ENCODE assay signal across 10 cellular contexts in genomic region chr2:219443016-219443696, GRCh38. TPM values are rescaled to one million over a fixed set of nuclear protein-coding genes. Genes with fewer than 3 reads are reported as not detected.
DNase-seq lines count a peak whose midpoint lies in the region; ATAC-seq, FAIRE-seq and TF ChIP-seq lines count a peak whose summit lies in the region.
"Had no signal": no experiment of that assay in that cellular context is flagged by ENCODE, and none has a peak within 500 bp of the region (broad histone marks: within the 10 kb centered on the region; RNA-seq: fewer than 3 reads in every experiment).

No MANE protein-coding gene starts in this region.

- H2BK12ac ChIP-seq in H1 (ENCODE audit: low read depth, low read length), result peak overlapping the region; percentile 63; the same call in 1 of the 2 replicates

- no peak overlapping the region for H4K91ac ChIP-seq in H1 (replicated peaks; ENCODE audit: insufficient read length, low read length)

- H3K36me3 ChIP-seq in BLaER1 (peaks cover 2% of the 10 kb centered on the region; the same call in 1 of the 2 replicates), Loucy (ENCODE audit: insufficient read depth, low read length) (no peaks in the 10 kb centered on the region), H1 (ENCODE audit: control insufficient read depth in 2 of 4, insufficient read depth in 4 of 4, low read length in 3 of 4) (no peaks in the 10 kb centered on the region), body of pancreas (replicated peaks in 1 of 2; ENCODE audit: insufficient read depth in 1 of 2, low read depth in 2 of 2) (no peaks in the 10 kb centered on the region)
- H3K36me3 ChIP-seq: lower lobe of right lung had no signal

- no peak overlapping the region for H2BK20ac ChIP-seq in H1 (ENCODE audit: low read length)

- H3K9me3 ChIP-seq in BLaER1 (no peaks in the 10 kb centered on the region), Loucy (ENCODE audit: insufficient read depth, low read depth, low read length) (no peaks in the 10 kb centered on the region), H1 (ENCODE audit: insufficient read depth in 2 of 2, low read depth in 1 of 2, low read length in 1 of 2) (no peaks in the 10 kb centered on the region), body of pancreas (no peaks in the 10 kb centered on the region)
- H3K9me3 ChIP-seq: lower lobe of right lung had no signal

- intact Hi-C loops in body of pancreas (cut with DNase I), result no loop called here

- no peak overlapping the region for H3K18ac ChIP-seq in H1 (ENCODE audit: extremely low read depth, low read length)

- no peak for TF ChIP-seq CTCF in Loucy (conservative IDR thresholded peaks at IDR 0.05; ENCODE audit: low read length)
- TF ChIP-seq CTCF in H1 (IDR thresholded peaks at IDR 0.05; ENCODE audit: control extremely low read depth in 1 of 3, insufficient read depth in 1 of 3, low read depth in 1 of 3, low read length in 3 of 3), result no peak
- TF ChIP-seq CTCF in progenitor cell of endocrine pancreas (IDR thresholded peaks at IDR 0.05; ENCODE audit: unreplicated experiment), result no peak
- no peak for TF ChIP-seq CTCF in body of pancreas (IDR thresholded peaks at IDR 0.05)

- H3K56ac ChIP-seq in H1 (replicated peaks; ENCODE audit: insufficient read length, low read depth, low read length), result no peak overlapping the region

- H3K14ac ChIP-seq in H1 (ENCODE audit: insufficient read length), result no peak overlapping the region

- DNase-seq in H1 (ENCODE audit: low read depth in 1 of 2, low spot score in 2 of 2) (no peak), progenitor cell of endocrine pancreas (ENCODE audit: low spot score, unreplicated experiment) (no peak), body of pancreas (no peak)
- DNase-seq in activated CD8-positive, alpha-beta memory T cell treated with anti-CD3 and anti-CD28 coated beads, Interleukin-2, amount 10 ng/mL, durations not matched to agents 7 days and 5 days, result no peak
- DNase-seq: lower lobe of right lung, NCI-H187 treated with DMSO at 0.1 percent for 48 hours had no signal

- peaks cover 16% of the 10 kb centered on the region for H3K27me3 ChIP-seq in BLaER1
- H3K27me3 ChIP-seq in Loucy (ENCODE audit: insufficient read depth, low read length, poor library complexity, severe bottlenecking), result no peaks in the 10 kb centered on the region
- peaks cover 6 to 30% (median 24%) of the 10 kb centered on the region in 4 experiments for H3K27me3 ChIP-seq in H1 (replicated peaks in 1 of 4; ENCODE audit: control insufficient read depth in 3 of 4, extremely low read depth in 1 of 4, insufficient read depth in 3 of 4, low read length in 3 of 4)
- H3K27me3 ChIP-seq in body of pancreas, result peaks cover 0 to 10% of the 10 kb centered on the region in 2 donors

- H2BK5ac ChIP-seq in H1 (ENCODE audit: low read depth, low read length), result no peak overlapping the region

- no peak overlapping the region for H3K4ac ChIP-seq in H1 (replicated peaks; ENCODE audit: insufficient read length, low read depth, low read length)

- H3K27me3 Mint-ChIP-seq in progenitor cell of endocrine pancreas, result peaks cover 55% of the 10 kb centered on the region
- peaks cover 35% of the 10 kb centered on the region for H3K27me3 Mint-ChIP-seq in activated CD8-positive, alpha-beta memory T cell treated with anti-CD3 and anti-CD28 coated beads, Interleukin-2, amount 10 ng/mL, durations not matched to agents 7 days and 5 days

- H3K4me3 ChIP-seq in BLaER1 (no peak overlapping the region), Loucy (ENCODE audit: low read length, poor library complexity, severe bottlenecking) (peak overlapping the region; percentile 68), H1 (ENCODE audit: extremely low read depth in 1 of 4, insufficient read depth in 2 of 4, low read depth in 3 of 4, low read length in 4 of 4) (peak overlapping the region in 1 of 4 experiments; percentile 66; a peak in 2 of 8 replicates), body of pancreas (no peak overlapping the region)

- no peaks in the 10 kb centered on the region for H3K9me2 ChIP-seq in Loucy (replicated peaks; ENCODE audit: low read depth, low read length)

- H3K4me3 Mint-ChIP-seq in progenitor cell of endocrine pancreas (ENCODE audit: low read depth), result peak overlapping the region; percentile 67
- no peak overlapping the region for H3K4me3 Mint-ChIP-seq in activated CD8-positive, alpha-beta memory T cell treated with anti-CD3 and anti-CD28 coated beads, Interleukin-2, amount 10 ng/mL, durations not matched to agents 7 days and 5 days

- peaks cover 12% of the 10 kb centered on the region for H4K20me1 ChIP-seq in BLaER1
- no peaks in the 10 kb centered on the region for H4K20me1 ChIP-seq in Loucy (ENCODE audit: insufficient read depth, low read length, poor library complexity, severe bottlenecking)
- H4K20me1 ChIP-seq in H1 (replicated peaks in 1 of 2; ENCODE audit: control insufficient read depth in 1 of 2, insufficient read depth in 2 of 2, low read length in 2 of 2), result peaks cover 0 to 14% of the 10 kb centered on the region in 2 experiments

- TF ChIP-seq RAD21 in H1 (IDR thresholded peaks at IDR 0.05 in 1 of 2, conservative IDR thresholded peaks at IDR 0.05 in 1 of 2; ENCODE audit: low read depth in 2 of 2, low read length in 2 of 2), result no peak

- TF ChIP-seq EP300 in H1 (IDR thresholded peaks at IDR 0.05; ENCODE audit: borderline replicate concordance in 1 of 2, low read depth in 2 of 2, low read length in 2 of 2), result no peak

- H2BK120ac ChIP-seq in H1 (replicated peaks; ENCODE audit: low read depth, low read length), result no peak overlapping the region

- H3K4me2 ChIP-seq in BLaER1 (peak overlapping the region; percentile 72), Loucy (ENCODE audit: low read depth, low read length, poor library complexity, severe bottlenecking) (peak overlapping the region; percentile 69), H1 (ENCODE audit: insufficient read depth in 1 of 2, low read depth in 2 of 2, low read length in 2 of 2) (peak overlapping the region; percentile 44 to 71)

- no peak for ATAC-seq in body of pancreas
- no peak for ATAC-seq in HG03159 (IDR thresholded peaks at IDR 0.05; ENCODE audit: unreplicated experiment)
- ATAC-seq in GM18511 (IDR thresholded peaks at IDR 0.05; ENCODE audit: unreplicated experiment), result no peak
- no peak for ATAC-seq in activated CD8-positive, alpha-beta memory T cell treated with anti-CD3 and anti-CD28 coated beads, Interleukin-2, amount 10 ng/mL, durations not matched to agents 7 days and 5 days
- ATAC-seq: lower lobe of right lung had no signal

- no peak overlapping the region for H2AFZ ChIP-seq in Loucy (ENCODE audit: low read length)
- no peak overlapping the region for H2AFZ ChIP-seq in H1 (ENCODE audit: low read length)

- H2BK15ac ChIP-seq in H1 (ENCODE audit: low read length), result 0 out of 2 replicates have a peak overlapping the region, but pooled peaks have one; percentile 4

- no peak overlapping the region for H3K27ac Mint-ChIP-seq in progenitor cell of endocrine pancreas
- H3K27ac Mint-ChIP-seq in activated CD8-positive, alpha-beta memory T cell treated with anti-CD3 and anti-CD28 coated beads, Interleukin-2, amount 10 ng/mL, durations not matched to agents 7 days and 5 days, result no peak overlapping the region

- CTCF ChIA-PET in H1 (lab: Charles Lee; ENCODE audit: partially characterized antibody), result interaction anchor here (10.2 to 113.1 kb wide), 3 partner anchors 15 to 46 kb away, joined by 186 to 7248 read pairs (median 7248); partner anchors contain the start of genes ASIC4, CHPF, DES and GMPPA
- CTCF ChIA-PET in activated CD8-positive, alpha-beta memory T cell treated with anti-CD3 and anti-CD28 coated beads, Interleukin-2, amount 10 ng/mL, durations not matched to agents 7 days and 5 days (lab: Charles Lee), result interaction anchor here (0.6 kb wide), 1 partner anchor 28 kb away, joined by 5 read pairs; no protein-coding TSS in a partner anchor

- H4K5ac ChIP-seq in H1 (ENCODE audit: insufficient read length, low read depth, low read length), result no peak overlapping the region

- H3K27ac ChIP-seq in BLaER1 (no peak overlapping the region), H1 (ENCODE audit: low read depth, low read length) (no peak overlapping the region), body of pancreas (no peak overlapping the region)
- H3K27ac ChIP-seq: lower lobe of right lung had no signal

- 79% methylated on average over 11 of the region's 12 CpGs; no CpG with 5 or more reads in 1 of the 2 experiments for WGBS in H1 (ENCODE audit: extremely low coverage in 1 of 2, insufficient coverage in 1 of 2, insufficient read length in 1 of 2, insufficient replicate concordance in 2 of 2, low coverage in 1 of 2, low lambda C conversion rate in 2 of 2, missing lambda C conversion rate in 1 of 2), 2 experiments
- WGBS in body of pancreas, 2 donors, result 88 to 91% methylated on average over 11 to 12 of the region's 12 CpGs

- H3F3A ChIP-seq in Loucy (ENCODE audit: low read depth), result no peaks in the 10 kb centered on the region

- peaks cover 7% of the 10 kb centered on the region; the same call in 1 of the 2 replicates for H3K23me2 ChIP-seq in H1 (ENCODE audit: low read depth, low read length)

- H3K79me2 ChIP-seq in Loucy (ENCODE audit: insufficient read depth, low read length), result no peaks in the 10 kb centered on the region
- no peaks in the 10 kb centered on the region for H3K79me2 ChIP-seq in H1 (ENCODE audit: control insufficient read depth in 1 of 2, insufficient read depth in 2 of 2, low read length in 2 of 2)

- H3K79me1 ChIP-seq in H1 (ENCODE audit: low read depth, low read length), result no peaks in the 10 kb centered on the region

- no peak overlapping the region for H3K23ac ChIP-seq in H1 (ENCODE audit: insufficient read length)

- H4K8ac ChIP-seq in H1 (ENCODE audit: extremely low read depth, insufficient read depth, low read length), result no peak overlapping the region

- H3K9ac ChIP-seq in BLaER1, result no peak overlapping the region
- H3K9ac ChIP-seq in Loucy (ENCODE audit: low read depth, low read length, poor library complexity, severe bottlenecking), result peak overlapping the region; percentile 55
- H3K9ac ChIP-seq in H1 (replicated peaks in 1 of 4; ENCODE audit: extremely low read depth in 1 of 4, low read depth in 3 of 4, low read length in 3 of 4), result no peak overlapping the region

- H3K4me1 Mint-ChIP-seq in progenitor cell of endocrine pancreas (ENCODE audit: low read depth), result peaks cover 10% of the 10 kb centered on the region
- H3K4me1 Mint-ChIP-seq in activated CD8-positive, alpha-beta memory T cell treated with anti-CD3 and anti-CD28 coated beads, Interleukin-2, amount 10 ng/mL, durations not matched to agents 7 days and 5 days, result peaks cover 2% of the 10 kb centered on the region

- H2AK5ac ChIP-seq in H1 (ENCODE audit: low read depth, low read length), result 0 out of 2 replicates have a peak overlapping the region, but pooled peaks have one; percentile 24

- TF ChIP-seq POLR2A in H1 (IDR thresholded peaks at IDR 0.05; ENCODE audit: control extremely low read depth in 1 of 2, low read depth in 2 of 2, low read length in 2 of 2), result no peak
- no peak for TF ChIP-seq POLR2A in body of pancreas (IDR thresholded peaks at IDR 0.05)

- FAIRE-seq in H1 (lab: Jason Lieb, UNC), result no peak

- H3K36me3 Mint-ChIP-seq in progenitor cell of endocrine pancreas (ENCODE audit: insufficient read depth), result no peaks in the 10 kb centered on the region
- H3K36me3 Mint-ChIP-seq in activated CD8-positive, alpha-beta memory T cell treated with anti-CD3 and anti-CD28 coated beads, Interleukin-2, amount 10 ng/mL, durations not matched to agents 7 days and 5 days, result no peaks in the 10 kb centered on the region

- H3K9me3 Mint-ChIP-seq in progenitor cell of endocrine pancreas (ENCODE audit: low read depth), result no peaks in the 10 kb centered on the region
- H3K9me3 Mint-ChIP-seq in activated CD8-positive, alpha-beta memory T cell treated with anti-CD3 and anti-CD28 coated beads, Interleukin-2, amount 10 ng/mL, durations not matched to agents 7 days and 5 days (ENCODE audit: low read depth), result no peaks in the 10 kb centered on the region

- H3K4me1 ChIP-seq in BLaER1, result peaks cover 41% of the 10 kb centered on the region
- peaks cover 9% of the 10 kb centered on the region for H3K4me1 ChIP-seq in Loucy (ENCODE audit: insufficient read depth, low read length, poor library complexity, severe bottlenecking)
- peaks cover 0 to 25% (median 11%) of the 10 kb centered on the region in 4 experiments; a peak in 6 of 7 replicates for H3K4me1 ChIP-seq in H1 (replicated peaks in 1 of 4; ENCODE audit: control insufficient read depth in 3 of 4, insufficient read depth in 4 of 4, low read length in 3 of 4)
- peaks cover 10% of the 10 kb centered on the region for H3K4me1 ChIP-seq in body of pancreas

- POLR2A ChIA-PET in H1 (lab: Charles Lee; ENCODE audit: partially characterized antibody), result interaction anchor here (1.3 to 1.6 kb wide), 3 partner anchors 15 to 41 kb away, joined by 4 to 5 read pairs (median 4); no protein-coding TSS in a partner anchor

RNA-seq across cellular contexts. Expression of gene SPEG, which starts 8.5 kb away (rescaled TPM):
- 32.0 and 36.7 TPM in 2 replicates for total RNA-seq in H1 (2021; fragmentation: NEBNext Ultra II Directional; extraction: Animal tissue kit (Norgen Biotek cat#: 25700))
- 19.9 and 37.1 TPM in 2 replicates for polyA plus RNA-seq in H1 (2011; rRNA removed)
- polyA plus RNA-seq in H1 (2011; cell fraction: cytosol; rRNA removed), result 41.0 TPM
- 98.6 TPM for polyA plus RNA-seq in H1 (2011; cell fraction: nucleus; rRNA removed)
- polyA plus RNA-seq in H1 (2012, experiment 1 of 2), result 20.0 to 41.3 TPM (median 36.9 TPM) in 4 replicates
- polyA plus RNA-seq in H1 (2012, experiment 2 of 2), result 18.5 TPM
- polyA plus RNA-seq in H1 (2013, experiment 1 of 2), result 41.2 TPM
- polyA plus RNA-seq in H1 (2013, experiment 2 of 2), result 36.3 TPM
- polyA minus RNA-seq in H1 (2011; rRNA and poly(A)+ RNA removed), result 7.1 and 12.4 TPM in 2 replicates
- 13.4 TPM for polyA minus RNA-seq in H1 (2011; cell fraction: cytosol; rRNA and poly(A)+ RNA removed)
- 39.5 TPM for polyA minus RNA-seq in H1 (2011; cell fraction: nucleus; rRNA and poly(A)+ RNA removed)
- total RNA-seq in progenitor cell of endocrine pancreas (15.1 and 15.5 TPM in 2 replicates), body of pancreas (1 to 10 TPM; 2.9 to 3.6 TPM)
- total RNA-seq in activated CD8-positive, alpha-beta memory T cell treated with anti-CD3 and anti-CD28 coated beads, Interleukin-2, amount 10 ng/mL, durations not matched to agents 7 days and 5 days, result 1 to 10 TPM in 1 of 2 experiments, under 1 TPM in 1; 0.52 to 1.3 TPM

RNA-seq across cellular contexts. Expression of gene DES, which starts 25.0 kb away (rescaled TPM):
- total RNA-seq in H1 (2021; fragmentation: NEBNext Ultra II Directional; extraction: Animal tissue kit (Norgen Biotek cat#: 25700)), result 1.5 and 1.8 TPM in 2 replicates
- polyA plus RNA-seq in H1 (2011; rRNA removed), result 3.8 and 4.3 TPM in 2 replicates
- 5.0 TPM for polyA plus RNA-seq in H1 (2011; cell fraction: cytosol; rRNA removed)
- polyA plus RNA-seq in H1 (2011; cell fraction: nucleus; rRNA removed), result 3.5 TPM
- polyA plus RNA-seq in H1 (2012, experiment 1 of 2), result 2.0 to 3.8 TPM (median 3.0 TPM) in 4 replicates
- polyA plus RNA-seq in H1 (2012, experiment 2 of 2), result 1.8 TPM
- 1.2 TPM for polyA plus RNA-seq in H1 (2013, experiment 1 of 2)
- polyA plus RNA-seq in H1 (2013, experiment 2 of 2), result 2.2 TPM
- 7.1 and 14.3 TPM in 2 replicates for polyA minus RNA-seq in H1 (2011; rRNA and poly(A)+ RNA removed)
- 5.7 TPM for polyA minus RNA-seq in H1 (2011; cell fraction: cytosol; rRNA and poly(A)+ RNA removed)
- polyA minus RNA-seq in H1 (2011; cell fraction: nucleus; rRNA and poly(A)+ RNA removed), result 2.7 TPM
- total RNA-seq in progenitor cell of endocrine pancreas, result not detected in 2 replicates
- 10 to 100 TPM; 12.7 to 23.1 TPM for total RNA-seq in body of pancreas
- total RNA-seq in activated CD8-positive, alpha-beta memory T cell treated with anti-CD3 and anti-CD28 coated beads, Interleukin-2, amount 10 ng/mL, durations not matched to agents 7 days and 5 days, result not detected

RNA-seq across cellular contexts. Expression of gene DNPEP, which starts 55.4 kb away (rescaled TPM):
- total RNA-seq in H1 (2021; fragmentation: NEBNext Ultra II Directional; extraction: Animal tissue kit (Norgen Biotek cat#: 25700)), result 59.8 and 64.2 TPM in 2 replicates
- 109 and 142 TPM in 2 replicates for polyA plus RNA-seq in H1 (2011; rRNA removed)
- 96.0 TPM for polyA plus RNA-seq in H1 (2011; cell fraction: cytosol; rRNA removed)
- polyA plus RNA-seq in H1 (2011; cell fraction: nucleus; rRNA removed), result 161 TPM
- polyA plus RNA-seq in H1 (2012, experiment 1 of 2), result 58.5 to 91.4 TPM (median 86.2 TPM) in 4 replicates
- polyA plus RNA-seq in H1 (2012, experiment 2 of 2), result 101 TPM
- polyA plus RNA-seq in H1 (2013, experiment 1 of 2), result 58.4 TPM
- 61.5 TPM for polyA plus RNA-seq in H1 (2013, experiment 2 of 2)
- 69.7 and 71.8 TPM in 2 replicates for polyA minus RNA-seq in H1 (2011; rRNA and poly(A)+ RNA removed)
- polyA minus RNA-seq in H1 (2011; cell fraction: cytosol; rRNA and poly(A)+ RNA removed), result 32.7 TPM
- 55.3 TPM for polyA minus RNA-seq in H1 (2011; cell fraction: nucleus; rRNA and poly(A)+ RNA removed)
- total RNA-seq in progenitor cell of endocrine pancreas (36.0 and 47.0 TPM in 2 replicates), body of pancreas (10 to 100 TPM; 18.4 to 24.7 TPM)
- 10 to 100 TPM; 60.3 to 64.8 TPM for total RNA-seq in activated CD8-positive, alpha-beta memory T cell treated with anti-CD3 and anti-CD28 coated beads, Interleukin-2, amount 10 ng/mL, durations not matched to agents 7 days and 5 days

RNA-seq across cellular contexts. Expression of gene GMPPA, which starts 55.5 kb away (rescaled TPM):
- 34.3 and 35.3 TPM in 2 replicates for total RNA-seq in H1 (2021; fragmentation: NEBNext Ultra II Directional; extraction: Animal tissue kit (Norgen Biotek cat#: 25700))
- polyA plus RNA-seq in H1 (2011; rRNA removed), result 98.8 and 101 TPM in 2 replicates
- polyA plus RNA-seq in H1 (2011; cell fraction: cytosol; rRNA removed), result 59.0 TPM
- polyA plus RNA-seq in H1 (2011; cell fraction: nucleus; rRNA removed), result 133 TPM
- polyA plus RNA-seq in H1 (2012, experiment 1 of 2), result 32.8 to 43.7 TPM (median 41.5 TPM) in 4 replicates
- 53.9 TPM for polyA plus RNA-seq in H1 (2012, experiment 2 of 2)
- polyA plus RNA-seq in H1 (2013, experiment 1 of 2), result 32.4 TPM
- polyA plus RNA-seq in H1 (2013, experiment 2 of 2), result 31.6 TPM
- polyA minus RNA-seq in H1 (2011; rRNA and poly(A)+ RNA removed), result 67.3 and 79.3 TPM in 2 replicates
- 24.6 TPM for polyA minus RNA-seq in H1 (2011; cell fraction: cytosol; rRNA and poly(A)+ RNA removed)
- 26.1 TPM for polyA minus RNA-seq in H1 (2011; cell fraction: nucleus; rRNA and poly(A)+ RNA removed)
- total RNA-seq in progenitor cell of endocrine pancreas (35.8 and 37.4 TPM in 2 replicates), body of pancreas (10 to 100 TPM; 40.5 to 57.4 TPM)
- total RNA-seq in activated CD8-positive, alpha-beta memory T cell treated with anti-CD3 and anti-CD28 coated beads, Interleukin-2, amount 10 ng/mL, durations not matched to agents 7 days and 5 days, result 10 to 100 TPM; 36.5 to 42.6 TPM
